ENCODE assay signal across 8 cellular contexts in genomic region chr3:45546636-45547201, GRCh38. TPM values are rescaled to one million over a fixed set of nuclear protein-coding genes. Genes with fewer than 3 reads are reported as not detected.
DNase-seq lines count a peak whose midpoint lies in the region; ATAC-seq and TF ChIP-seq lines count a peak whose summit lies in the region.

No MANE protein-coding gene starts in this region.

- H3K4me3 Mint-ChIP-seq in GM23338, result no peak overlapping the region
- no peak overlapping the region for H3K4me3 Mint-ChIP-seq in stimulated activated naive B cell treated with anti-CD40 and anti-IgM and Interleukin-4, amounts not matched to agents 10 μg/mL and 1 μg/mL and 100 μg/mL, for 72 hours

- H3K27ac ChIP-seq in GM23338 (ENCODE audit: low read depth), result no peak overlapping the region
- peak overlapping the region; percentile 100 for H3K27ac ChIP-seq in VCaP
- H3K27ac ChIP-seq in esophagus squamous epithelium, result peak overlapping the region; percentile 1 to 86 (median 36)
- H3K27ac ChIP-seq in vagina, result no peak overlapping the region

- H3K4me1 ChIP-seq in GM23338 (ENCODE audit: insufficient read depth) (no peaks in the 10 kb centered on the region), esophagus squamous epithelium (peaks cover 23 to 59% (median 26%) of the 10 kb centered on the region in 3 donors), vagina (peaks cover 43% of the 10 kb centered on the region)

- H3K9me2 ChIP-seq in GM23338 (ENCODE audit: insufficient read depth), result no peaks in the 10 kb centered on the region

- H3K27ac Mint-ChIP-seq in GM23338, result no peak overlapping the region
- H3K27ac Mint-ChIP-seq in stimulated activated naive B cell treated with anti-CD40 and anti-IgM and Interleukin-4, amounts not matched to agents 10 μg/mL and 1 μg/mL and 100 μg/mL, for 72 hours, result no peak overlapping the region

- no peak overlapping the region for H3K4me2 ChIP-seq in GM23338

- 0 out of 2 replicates have a peak, but pooled peaks cover 3% of the 10 kb centered on the region for H3F3A ChIP-seq in GM23338 (replicated peaks; ENCODE audit: low read depth)

- intact Hi-C loops in esophagus squamous epithelium (cut with DNase I) (no loop called here), vagina (cut with DNase I) (no loop called here)

- DNase-seq in GM23338 (ENCODE audit: low spot score) (peak; percentile 89), esophagus squamous epithelium (lab: John Stamatoyannopoulos, UW) (no peak), SHP77 treated with DMSO at 0.1 percent for 48 hours (lab: John Stamatoyannopoulos, UW) (no peak), vagina (ENCODE audit: extremely low spot score in 2 of 2) (no peak), ecto neural progenitor cell (ENCODE audit: low spot score) (no peak)
- peak; percentile 44 to 51 for DNase-seq in stimulated activated CD4-positive, alpha-beta T cell treated with anti-CD3 and anti-CD28 coated beads, Interleukin-2, amount 100 ng/mL, for 48 hours
- no peak for DNase-seq in stimulated activated naive B cell treated with anti-CD40 and anti-IgM and Interleukin-4, amounts not matched to agents 10 μg/mL and 1 μg/mL and 100 μg/mL, for 72 hours

- peaks cover 10% of the 10 kb centered on the region; the same call in 2 of the 3 replicates for H3K4me1 Mint-ChIP-seq in GM23338
- peaks cover 21 to 34% of the 10 kb centered on the region in 2 donors for H3K4me1 Mint-ChIP-seq in stimulated activated naive B cell treated with anti-CD40 and anti-IgM and Interleukin-4, amounts not matched to agents 10 μg/mL and 1 μg/mL and 100 μg/mL, for 72 hours

- H3K9me3 ChIP-seq in esophagus squamous epithelium, result no peaks in the 10 kb centered on the region
- no peaks in the 10 kb centered on the region for H3K9me3 ChIP-seq in vagina

- H3K79me2 ChIP-seq in GM23338 (replicated peaks; ENCODE audit: insufficient read depth), result no peaks in the 10 kb centered on the region

- 50 to 84% methylated on average over 10 of the region's 11 CpGs for WGBS in esophagus squamous epithelium, 2 donors

- H3K36me3 Mint-ChIP-seq in GM23338 (ENCODE audit: low read depth), result peaks cover 22% of the 10 kb centered on the region
- peaks cover 25 to 55% of the 10 kb centered on the region in 2 donors for H3K36me3 Mint-ChIP-seq in stimulated activated naive B cell treated with anti-CD40 and anti-IgM and Interleukin-4, amounts not matched to agents 10 μg/mL and 1 μg/mL and 100 μg/mL, for 72 hours

- H3K27me3 Mint-ChIP-seq in GM23338 (ENCODE audit: insufficient read depth, low read depth, poor library complexity), result peaks cover 9% of the 10 kb centered on the region
- no peaks in the 10 kb centered on the region for H3K27me3 Mint-ChIP-seq in stimulated activated naive B cell treated with anti-CD40 and anti-IgM and Interleukin-4, amounts not matched to agents 10 μg/mL and 1 μg/mL and 100 μg/mL, for 72 hours

- H3K4me3 ChIP-seq in GM23338, result no peak overlapping the region
- H3K4me3 ChIP-seq in esophagus squamous epithelium, result no peak overlapping the region
- H3K4me3 ChIP-seq in vagina, result no peak overlapping the region

- TF ChIP-seq CTCF in GM23338 (conservative IDR thresholded peaks at IDR 0.05; ENCODE audit: low read depth in 2 of 2), result peak; percentile 86 to 91
- peak; percentile 66 for TF ChIP-seq CTCF in VCaP (conservative IDR thresholded peaks at IDR 0.05)
- TF ChIP-seq CTCF in esophagus squamous epithelium (IDR thresholded peaks at IDR 0.05), result peak in 3 of 6 experiments; percentile 3 to 31 (median 15)
- peak in 1 of 3 experiments; percentile 13 for TF ChIP-seq CTCF in vagina (IDR thresholded peaks at IDR 0.05)

- TF ChIP-seq POLR2A in esophagus squamous epithelium (IDR thresholded peaks at IDR 0.05), result no peak
- TF ChIP-seq POLR2A in vagina (IDR thresholded peaks at IDR 0.05), result no peak

- no peaks in the 10 kb centered on the region for H3K27me3 ChIP-seq in GM23338 (ENCODE audit: insufficient read depth)
- H3K27me3 ChIP-seq in esophagus squamous epithelium, result no peaks in the 10 kb centered on the region
- no peaks in the 10 kb centered on the region for H3K27me3 ChIP-seq in vagina

- peak; percentile 69 for ATAC-seq in GM23338
- ATAC-seq in stimulated activated naive B cell treated with anti-CD40 and anti-IgM and Interleukin-4, amounts not matched to agents 10 μg/mL and 1 μg/mL and 100 μg/mL, for 72 hours (replicated peaks), result no peak

- H2AFZ ChIP-seq in GM23338, result no peak overlapping the region

- H4K20me1 ChIP-seq in GM23338 (replicated peaks; ENCODE audit: insufficient read depth), result no peaks in the 10 kb centered on the region

- H3K36me3 ChIP-seq in GM23338 (ENCODE audit: insufficient read depth), result peaks cover 5% of the 10 kb centered on the region; the same call in 1 of the 2 replicates
- H3K36me3 ChIP-seq in esophagus squamous epithelium, result peaks cover 0 to 29% (median 0%) of the 10 kb centered on the region in 3 donors
- peaks cover 0 to 3% of the 10 kb centered on the region in 2 donors for H3K36me3 ChIP-seq in vagina

- H3K9me3 Mint-ChIP-seq in GM23338, result no peaks in the 10 kb centered on the region
- no peaks in the 10 kb centered on the region for H3K9me3 Mint-ChIP-seq in stimulated activated naive B cell treated with anti-CD40 and anti-IgM and Interleukin-4, amounts not matched to agents 10 μg/mL and 1 μg/mL and 100 μg/mL, for 72 hours

TF ChIP-seq in GM23338, 12 proteins besides CTCF, POLR2A, EP300 and RAD21 (continues in another document):
- TF ChIP-seq EZH2phosphoT487 (IDR thresholded peaks at IDR 0.05; ENCODE audit: unreplicated experiment) (no peak), STAT1 (IDR thresholded peaks at IDR 0.05; ENCODE audit: unreplicated experiment) (no peak), REST (IDR thresholded peaks at IDR 0.05; ENCODE audit: unreplicated experiment) (no peak), NANOG (IDR thresholded peaks at IDR 0.05; ENCODE audit: borderline replicate concordance) (no peak), CREB1 (CRISPR knock-in tag; IDR thresholded peaks at IDR 0.05; ENCODE audit: low read depth) (no peak)

RNA-seq across cellular contexts. Expression of gene LIMD1, which starts 47.8 kb away (rescaled TPM):
- total RNA-seq in GM23338 (2014; rRNA removed; shearing (Covaris generic)), result 21.8 and 31.5 TPM in 2 replicates
- 8.3 and 10.2 TPM in 2 replicates for polyA plus RNA-seq in GM23338 (2016; fragmentation: Nextera tagmentation; extraction: Ambion mirVana)
- total RNA-seq in esophagus squamous epithelium (10 to 100 TPM in 2 of 4 donors, 1 to 10 TPM in 2; 8.5 to 18.9 (median 11.3) TPM), vagina (16.2 TPM)

Comparison
In these comparisons a context has a peak if more than half of its experiments do, and no peak if none do; other contexts are left out.
1. DNase-seq: peak in GM23338 (single experiment) and stimulated activated CD4-positive, alpha-beta T cell treated with anti-CD3 and anti-CD28 coated beads, Interleukin-2, amount 100 ng/mL, for 48 hours (2 of 2); none in esophagus squamous epithelium (single experiment), SHP77 treated with DMSO at 0.1 percent for 48 hours (single experiment), vagina (0 of 2), ecto neural progenitor cell (single experiment) and stimulated activated naive B cell treated with anti-CD40 and anti-IgM and Interleukin-4, amounts not matched to agents 10 μg/mL and 1 μg/mL and 100 μg/mL, for 72 hours (single experiment).
2. H3K27ac ChIP-seq: peak in VCaP (single experiment) and esophagus squamous epithelium (4 of 4); none in GM23338 (single experiment) and vagina (single experiment).